7 cellular contexts compared by ENCODE assay signal in the genomic region with DNA sequence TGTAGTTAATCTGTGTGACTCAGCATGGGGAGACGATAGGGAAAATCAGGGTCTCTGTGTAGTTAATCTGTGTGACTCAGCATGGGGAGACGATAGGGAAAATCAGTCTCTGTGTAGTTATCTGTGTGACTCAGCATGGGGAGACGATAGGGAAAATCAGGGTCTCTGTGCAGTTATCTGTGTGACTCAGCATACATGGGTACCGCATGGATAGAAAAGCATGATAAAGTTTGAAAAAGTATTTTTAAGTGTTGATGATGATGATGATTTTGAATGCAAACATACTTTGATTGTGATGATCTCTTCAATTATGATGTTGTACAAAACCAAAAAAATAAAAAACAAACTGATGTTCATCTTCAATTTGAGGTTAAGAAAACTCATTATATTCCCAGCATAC.
DNase-seq lines count a peak whose midpoint lies in the region; FAIRE-seq and TF ChIP-seq lines count a peak whose summit lies in the region.
"Not testable (repeated sequence)": the region's sequence is repeated elsewhere in the genome, so short reads cannot be mapped to it uniquely, and the experiment has no call there.

No MANE protein-coding gene starts in this region.

- DNase-seq in HS-5 (ENCODE audit: low read depth) (peak; percentile 6), M059J (ENCODE audit: low read depth) (peak; percentile 62), SW480 (ENCODE audit: low spot score) (peak; percentile 20), iris pigment epithelial cell (ENCODE audit: low read depth) (peak; percentile 45)
- DNase-seq in astrocyte (ENCODE audit: low read depth); endodermal cell: not testable (repeated sequence)

- not testable (repeated sequence) for H3K9me3 Mint-ChIP-seq in astrocyte (ENCODE audit: unreplicated experiment)
- H3K9me3 Mint-ChIP-seq in endodermal cell, result peaks cover 15% of the 10 kb centered on the region

- H3K9ac ChIP-seq in astrocyte (ENCODE audit: low read length); endodermal cell (ENCODE audit: extremely low read depth, low read length, poor library complexity, severe bottlenecking): not testable (repeated sequence)

- peak overlapping the region; percentile 73 for H3K27ac Mint-ChIP-seq in astrocyte (ENCODE audit: unreplicated experiment)
- not testable (repeated sequence) for H3K27ac Mint-ChIP-seq in endodermal cell

- H3K27me3 Mint-ChIP-seq in astrocyte (ENCODE audit: low read depth, unreplicated experiment); endodermal cell (ENCODE audit: insufficient read depth): not testable (repeated sequence)

- H3K36me3 Mint-ChIP-seq in astrocyte (ENCODE audit: low read depth, unreplicated experiment); endodermal cell (ENCODE audit: low read depth): not testable (repeated sequence)

- H3K27ac ChIP-seq in ACC112 (ENCODE audit: low read depth, low read length) (peak overlapping the region; percentile 88), astrocyte (ENCODE audit: low read depth, low read length) (peak overlapping the region; percentile 19)
- H3K27ac ChIP-seq in endodermal cell (ENCODE audit: low read depth, low read length), result not testable (repeated sequence)

- WGBS in endodermal cell (ENCODE audit: insufficient coverage in 1 of 2, insufficient read length in 1 of 2), 2 experiments, result 97% methylated on average over 2 of the region's 4 CpGs; no CpG with 5 or more reads in 1 of the 2 experiments

- H3K9me3 ChIP-seq in astrocyte (ENCODE audit: insufficient read depth, low read depth, low read length), result not testable (repeated sequence)
- H3K9me3 ChIP-seq in endodermal cell (ENCODE audit: control insufficient read depth, low read length), result peaks cover 20% of the 10 kb centered on the region

- H3K4me2 ChIP-seq in astrocyte (ENCODE audit: low read length), result not testable (repeated sequence)

- not testable (repeated sequence) for H3K4me3 ChIP-seq in ACC112 (ENCODE audit: low read depth, low read length); astrocyte (ENCODE audit: insufficient read depth, low read depth, low read length)
- peak overlapping the region; percentile 51 for H3K4me3 ChIP-seq in endodermal cell (ENCODE audit: low read length)

- not testable (repeated sequence) for H4K20me1 ChIP-seq in astrocyte (ENCODE audit: insufficient read depth, low read length)

- H3K4me1 ChIP-seq in ACC112 (ENCODE audit: control insufficient read depth, insufficient read depth, low read length, unreplicated experiment); astrocyte (ENCODE audit: insufficient read depth, low read length); endodermal cell (ENCODE audit: control insufficient read depth, insufficient read depth, low read length): not testable (repeated sequence)

- H3K79me2 ChIP-seq in ACC112 (ENCODE audit: control insufficient read depth, insufficient read depth, low read length, unreplicated experiment); astrocyte (ENCODE audit: insufficient read depth, low read length): not testable (repeated sequence)

- not testable (repeated sequence) for FAIRE-seq in astrocyte (lab: Jason Lieb, UNC)

- H3K4me1 Mint-ChIP-seq in astrocyte (ENCODE audit: low read depth, unreplicated experiment) (peaks cover 17% of the 10 kb centered on the region), endodermal cell (peaks cover 22% of the 10 kb centered on the region)

- H2AFZ ChIP-seq in ACC112 (ENCODE audit: low read length, unreplicated experiment); astrocyte (ENCODE audit: low read depth, low read length): not testable (repeated sequence)

- H3K36me3 ChIP-seq in ACC112 (ENCODE audit: insufficient read depth, low read length); astrocyte (ENCODE audit: insufficient read depth, low read length); endodermal cell (ENCODE audit: control insufficient read depth, insufficient read depth, low read length): not testable (repeated sequence)

- not testable (repeated sequence) for H3K27me3 ChIP-seq in ACC112 (ENCODE audit: insufficient read depth, low read length); astrocyte (ENCODE audit: insufficient read depth, low read length); endodermal cell (ENCODE audit: control insufficient read depth, insufficient read depth, low read length, poor library complexity, severe bottlenecking)

- TF ChIP-seq CTCF in astrocyte (IDR thresholded peaks at IDR 0.05; ENCODE audit: insufficient read depth, low read depth, low read length); endodermal cell (conservative IDR thresholded peaks at IDR 0.05): not testable (repeated sequence)

- H3K4me3 Mint-ChIP-seq in astrocyte (ENCODE audit: unreplicated experiment); endodermal cell: not testable (repeated sequence)
